Comparison of ENCODE assay signal across 21 cellular contexts in the genomic region with DNA sequence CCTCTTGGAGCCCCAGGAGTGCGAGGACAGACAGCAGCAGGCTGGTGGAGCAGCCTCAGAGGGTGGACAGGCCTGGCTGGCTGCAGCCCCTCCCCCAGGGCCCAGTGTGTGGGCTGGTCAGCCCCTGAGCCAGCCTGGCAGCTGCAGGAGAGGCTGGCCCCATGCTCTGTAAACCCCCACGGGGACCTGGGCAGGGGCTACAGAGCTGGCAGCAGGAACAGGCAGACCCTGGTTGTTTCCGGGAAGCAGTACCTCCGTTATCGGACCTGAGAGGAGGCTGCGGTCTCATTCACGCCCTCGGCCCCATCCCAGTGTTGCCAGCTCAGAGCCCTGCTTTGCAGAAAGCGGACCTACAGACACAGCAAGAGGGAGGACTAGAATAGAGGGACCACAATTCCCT. TPM values are rescaled to one million over a fixed set of nuclear protein-coding genes. Genes with fewer than 3 reads are reported as not detected.
DNase-seq lines count a peak whose midpoint lies in the region; ATAC-seq and TF ChIP-seq lines count a peak whose summit lies in the region.
"Had no signal": no experiment of that assay in that cellular context is flagged by ENCODE, and none has a peak within 500 bp of the region (broad histone marks: within the 10 kb centered on the region; RNA-seq: fewer than 3 reads in every experiment).

No MANE protein-coding gene starts in this region.

- no peak for TF ChIP-seq CTCF in BE2C (IDR thresholded peaks at IDR 0.05; ENCODE audit: low read depth, low read length)
- TF ChIP-seq CTCF in nephron progenitor cell (IDR thresholded peaks at IDR 0.05) = no peak

- H3K36me3 ChIP-seq in BE2C = peaks cover 1% of the 10 kb centered on the region; the same call in 1 of the 2 replicates
- no peaks in the 10 kb centered on the region for H3K36me3 ChIP-seq in HUES64 (ENCODE audit: insufficient read depth, low read length)

- 0 out of 2 replicates have a peak overlapping the region, but pooled peaks have one; percentile 12 for H3K27ac ChIP-seq in HUES64 (ENCODE audit: low read depth, low read length)
- H3K27ac ChIP-seq: body of pancreas, GM23248, suprapubic skin had no signal

- H3K4me1 ChIP-seq in BE2C = peaks cover 27% of the 10 kb centered on the region
- H3K4me1 ChIP-seq in HUES64 (ENCODE audit: insufficient read depth, low read length) = peaks cover 10% of the 10 kb centered on the region; the same call in 1 of the 2 replicates
- H3K4me1 ChIP-seq: body of pancreas had no signal

- peak overlapping the region; percentile 30 for H3K4me3 Mint-ChIP-seq in nephron progenitor cell
- H3K4me3 Mint-ChIP-seq: activated naive CD8-positive, alpha-beta T cell treated with anti-CD3 and anti-CD28 coated beads, Interleukin-2, amount 50 U/mL, for 24 hours; stimulated activated effector memory CD8-positive, alpha-beta T cell treated with anti-CD3 and anti-CD28 coated beads, Interleukin-12 subunit alpha, Interleukin-12 subunit beta, amount 100 ng/mL, for 72 hours; T-cell had no signal

- H3K4me3 ChIP-seq in BE2C (ENCODE audit: low read depth, low read length) (no peak overlapping the region), HUES64 (ENCODE audit: low read length) (no peak overlapping the region)
- H3K4me3 ChIP-seq: body of pancreas, GM23248, suprapubic skin had no signal

- no peak overlapping the region for H3K27ac Mint-ChIP-seq in nephron progenitor cell
- H3K27ac Mint-ChIP-seq: activated naive CD8-positive, alpha-beta T cell treated with anti-CD3 and anti-CD28 coated beads, Interleukin-2, amount 50 U/mL, for 24 hours; stimulated activated effector memory CD8-positive, alpha-beta T cell treated with anti-CD3 and anti-CD28 coated beads, Interleukin-12 subunit alpha, Interleukin-12 subunit beta, amount 100 ng/mL, for 72 hours; T-cell had no signal

- DNase-seq in BE2C (peak; percentile 57), ecto neural progenitor cell (ENCODE audit: low spot score) (peak; percentile 74), nephron progenitor cell (peak; percentile 71), cerebellar cortex (ENCODE audit: low spot score) (no peak)
- DNase-seq: ACHN; activated CD8-positive, alpha-beta memory T cell treated with anti-CD3 and anti-CD28 coated beads, Interleukin-2, amount 50 U/mL, for 48 hours; activated naive CD8-positive, alpha-beta T cell treated with anti-CD3 and anti-CD28 coated beads, Interleukin-2, amount 50 U/mL, for 24 hours; body of pancreas; GM23248; KBM-7; midbrain; NCI-H2029 treated with DMSO at 0.1 percent for 48 hours; NCI-H510A; T-cell had no signal

- peaks cover 47% of the 10 kb centered on the region for H3K4me1 Mint-ChIP-seq in nephron progenitor cell
- H3K4me1 Mint-ChIP-seq: activated naive CD8-positive, alpha-beta T cell treated with anti-CD3 and anti-CD28 coated beads, Interleukin-2, amount 50 U/mL, for 24 hours; stimulated activated effector memory CD8-positive, alpha-beta T cell treated with anti-CD3 and anti-CD28 coated beads, Interleukin-12 subunit alpha, Interleukin-12 subunit beta, amount 100 ng/mL, for 72 hours had no signal

- no peaks in the 10 kb centered on the region for H3K9me3 Mint-ChIP-seq in nephron progenitor cell
- H3K9me3 Mint-ChIP-seq: activated naive CD8-positive, alpha-beta T cell treated with anti-CD3 and anti-CD28 coated beads, Interleukin-2, amount 50 U/mL, for 24 hours; stimulated activated effector memory CD8-positive, alpha-beta T cell treated with anti-CD3 and anti-CD28 coated beads, Interleukin-12 subunit alpha, Interleukin-12 subunit beta, amount 100 ng/mL, for 72 hours; T-cell had no signal

- no peak overlapping the region for H3K9ac ChIP-seq in HUES64 (ENCODE audit: low read depth, low read length)
- H3K9ac ChIP-seq: GM23248 had no signal

- 80% methylated on average over 9 of the region's 9 CpGs for WGBS in HUES64

- ATAC-seq in GM19452 (IDR thresholded peaks at IDR 0.05; ENCODE audit: unreplicated experiment) = no peak
- no peak for ATAC-seq in GM21381 (IDR thresholded peaks at IDR 0.05; ENCODE audit: unreplicated experiment)
- no peak for ATAC-seq in GM21528 (IDR thresholded peaks at IDR 0.05; ENCODE audit: low FRiP score, unreplicated experiment)
- ATAC-seq: activated naive CD8-positive, alpha-beta T cell treated with anti-CD3 and anti-CD28 coated beads, Interleukin-2, amount 50 U/mL, for 24 hours; body of pancreas; left lobe of liver; stimulated activated effector memory CD8-positive, alpha-beta T cell treated with anti-CD3 and anti-CD28 coated beads, Interleukin-12 subunit alpha, Interleukin-12 subunit beta, amount 100 ng/mL, for 72 hours; T-cell had no signal

- H3K36me3 Mint-ChIP-seq in nephron progenitor cell (ENCODE audit: low read depth) = peaks cover 10% of the 10 kb centered on the region
- H3K36me3 Mint-ChIP-seq: stimulated activated effector memory CD8-positive, alpha-beta T cell treated with anti-CD3 and anti-CD28 coated beads, Interleukin-12 subunit alpha, Interleukin-12 subunit beta, amount 100 ng/mL, for 72 hours had no signal

- peaks cover 19% of the 10 kb centered on the region for H3K27me3 Mint-ChIP-seq in nephron progenitor cell (ENCODE audit: low read depth, poor library complexity)
- H3K27me3 Mint-ChIP-seq: activated naive CD8-positive, alpha-beta T cell treated with anti-CD3 and anti-CD28 coated beads, Interleukin-2, amount 50 U/mL, for 24 hours; T-cell had no signal

- H3K9me3 ChIP-seq in BE2C (no peaks in the 10 kb centered on the region), HUES64 (ENCODE audit: insufficient read depth, low read depth, low read length) (no peaks in the 10 kb centered on the region)
- H3K9me3 ChIP-seq: body of pancreas, suprapubic skin had no signal

- H3K27me3 ChIP-seq in BE2C = no peaks in the 10 kb centered on the region
- no peaks in the 10 kb centered on the region for H3K27me3 ChIP-seq in HUES64 (ENCODE audit: insufficient read depth, low read length)
- H3K27me3 ChIP-seq: body of pancreas, suprapubic skin had no signal

RNA-seq across cellular contexts. Expression of gene COMT, which starts 38.5 kb away (rescaled TPM):
- polyA plus RNA-seq in BE2C (2012; ENCODE audit: insufficient read depth, insufficient read length, low read depth) = 286 TPM
- polyA plus RNA-seq in HUES64 (2013, experiment 1 of 2) = 39.3 TPM
- polyA plus RNA-seq in HUES64 (2013, experiment 2 of 2) = 49.7 TPM

RNA-seq across cellular contexts. Expression of gene TXNRD2, which starts 38.6 kb away (rescaled TPM):
- polyA plus RNA-seq in BE2C (2012; ENCODE audit: insufficient read depth, insufficient read length, low read depth) = 46.2 TPM
- 12.2 TPM for polyA plus RNA-seq in HUES64 (2013, experiment 1 of 2)
- 12.3 TPM for polyA plus RNA-seq in HUES64 (2013, experiment 2 of 2)

RNA-seq across cellular contexts. Expression of gene GNB1L, which starts 48.4 kb away (rescaled TPM):
- polyA plus RNA-seq in BE2C (2012; ENCODE audit: insufficient read depth, insufficient read length, low read depth) = 3.2 TPM
- 9.5 TPM for polyA plus RNA-seq in HUES64 (2013, experiment 1 of 2)
- 11.0 TPM for polyA plus RNA-seq in HUES64 (2013, experiment 2 of 2)

RNA-seq across cellular contexts. Expression of gene RTL10, which starts 48.4 kb away (rescaled TPM):
- 49.7 TPM for polyA plus RNA-seq in BE2C (2012; ENCODE audit: insufficient read depth, insufficient read length, low read depth)
- 9.9 TPM for polyA plus RNA-seq in HUES64 (2013, experiment 1 of 2)
- 9.8 TPM for polyA plus RNA-seq in HUES64 (2013, experiment 2 of 2)
